In genomic region chr1:25550683-25551310, GRCh38 we compare ENCODE assay signal across 1 cellular context.
TF ChIP-seq lines count a peak whose summit lies in the region.

No MANE protein-coding gene starts in this region.

TF ChIP-seq in HepG2, 621 proteins besides CTCF, POLR2A, EP300 and RAD21 (continued from another document):
- peak; percentile 66; the same call in 1 of the 2 replicates for TF ChIP-seq AHDC1 (CRISPR knock-in tag; IDR thresholded peaks at IDR 0.05; ENCODE audit: borderline replicate concordance)
- TF ChIP-seq ZNF788 (CRISPR knock-in tag; IDR thresholded peaks at IDR 0.05; ENCODE audit: borderline replicate concordance) = peak; percentile 38; the same call in 1 of the 2 replicates
- TF ChIP-seq BCLAF1 (IDR thresholded peaks at IDR 0.05) = no peak
- TF ChIP-seq ERF (CRISPR knock-in tag; IDR thresholded peaks at IDR 0.05) = peak; percentile 38; the same call in 1 of the 2 replicates
- 0 out of 2 replicates have a peak, but pooled peaks have one; percentile 37 for TF ChIP-seq ZNF350 (CRISPR knock-in tag; IDR thresholded peaks at IDR 0.05; ENCODE audit: borderline replicate concordance, low read depth)
- TF ChIP-seq ARID2 (CRISPR knock-in tag; IDR thresholded peaks at IDR 0.05; ENCODE audit: borderline replicate concordance) = no peak
- peak; percentile 78 for TF ChIP-seq SAP130 (CRISPR knock-in tag; IDR thresholded peaks at IDR 0.05; ENCODE audit: low read depth)
- TF ChIP-seq SALL1 (CRISPR knock-in tag; IDR thresholded peaks at IDR 0.05) = peak; percentile 67
- no peak for TF ChIP-seq SOX6 (IDR thresholded peaks at IDR 0.05)
- peak; percentile 25; the same call in 1 of the 2 replicates for TF ChIP-seq SOX6 (CRISPR knock-in tag; IDR thresholded peaks at IDR 0.05)
- peak; percentile 81 for TF ChIP-seq ARID5B (CRISPR knock-in tag; IDR thresholded peaks at IDR 0.05)
- TF ChIP-seq RARA (CRISPR knock-in tag; IDR thresholded peaks at IDR 0.05) = peak; percentile 80
- TF ChIP-seq, protein P1, sequence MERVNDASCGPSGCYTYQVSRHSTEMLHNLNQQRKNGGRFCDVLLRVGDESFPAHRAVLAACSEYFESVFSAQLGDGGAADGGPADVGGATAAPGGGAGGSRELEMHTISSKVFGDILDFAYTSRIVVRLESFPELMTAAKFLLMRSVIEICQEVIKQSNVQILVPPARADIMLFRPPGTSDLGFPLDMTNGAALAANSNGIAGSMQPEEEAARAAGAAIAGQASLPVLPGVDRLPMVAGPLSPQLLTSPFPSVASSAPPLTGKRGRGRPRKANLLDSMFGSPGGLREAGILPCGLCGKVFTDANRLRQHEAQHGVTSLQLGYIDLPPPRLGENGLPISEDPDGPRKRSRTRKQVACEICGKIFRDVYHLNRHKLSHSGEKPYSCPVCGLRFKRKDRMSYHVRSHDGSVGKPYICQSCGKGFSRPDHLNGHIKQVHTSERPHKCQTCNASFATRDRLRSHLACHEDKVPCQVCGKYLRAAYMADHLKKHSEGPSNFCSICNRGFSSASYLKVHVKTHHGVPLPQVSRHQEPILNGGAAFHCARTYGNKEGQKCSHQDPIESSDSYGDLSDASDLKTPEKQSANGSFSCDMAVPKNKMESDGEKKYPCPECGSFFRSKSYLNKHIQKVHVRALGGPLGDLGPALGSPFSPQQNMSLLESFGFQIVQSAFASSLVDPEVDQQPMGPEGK (CRISPR knock-in tag; IDR thresholded peaks at IDR 0.05) = peak; percentile 27; the same call in 1 of the 2 replicates
- no peak; the same call in 1 of the 2 replicates for TF ChIP-seq MEF2D (CRISPR knock-in tag; IDR thresholded peaks at IDR 0.05)
- 0 out of 2 replicates have a peak, but pooled peaks have one; percentile 51 for TF ChIP-seq PHF21A (CRISPR knock-in tag; IDR thresholded peaks at IDR 0.05)
- peak; percentile 94 for TF ChIP-seq TEAD3 (CRISPR knock-in tag; optimal IDR thresholded peaks at IDR 0.05; ENCODE audit: borderline replicate concordance)
- TF ChIP-seq BCL3 (CRISPR knock-in tag; IDR thresholded peaks at IDR 0.05) = 0 out of 2 replicates have a peak, but pooled peaks have one; percentile 57
- peak; percentile 74 for TF ChIP-seq PHF5A (CRISPR knock-in tag; IDR thresholded peaks at IDR 0.05; ENCODE audit: low read depth, unreplicated experiment)
- TF ChIP-seq HOXA9 (CRISPR knock-in tag; IDR thresholded peaks at IDR 0.05; ENCODE audit: borderline replicate concordance) = no peak
- peak; percentile 49 for TF ChIP-seq HDAC1 (CRISPR knock-in tag; IDR thresholded peaks at IDR 0.05)
- TF ChIP-seq ZNF263 (CRISPR knock-in tag; IDR thresholded peaks at IDR 0.05) = peak; percentile 83
- 0 out of 2 replicates have a peak, but pooled peaks have one; percentile 27 for TF ChIP-seq ZNF430 (CRISPR knock-in tag; IDR thresholded peaks at IDR 0.05)
- peak; percentile 26 to 49; a peak in 3 of 4 replicates for TF ChIP-seq NR2F1 (CRISPR knock-in tag; IDR thresholded peaks at IDR 0.05)
- TF ChIP-seq THRA (CRISPR knock-in tag; IDR thresholded peaks at IDR 0.05; ENCODE audit: borderline replicate concordance) = peak; percentile 64; the same call in 1 of the 2 replicates
- peak; percentile 36; the same call in 1 of the 2 replicates for TF ChIP-seq MIER3 (CRISPR knock-in tag; IDR thresholded peaks at IDR 0.05; ENCODE audit: borderline replicate concordance)
- TF ChIP-seq ZNF30 (CRISPR knock-in tag; IDR thresholded peaks at IDR 0.05) = no peak
- 0 out of 2 replicates have a peak, but pooled peaks have one; percentile 24 for TF ChIP-seq ZMYM4 (CRISPR knock-in tag; IDR thresholded peaks at IDR 0.05)
- TF ChIP-seq GABPA (IDR thresholded peaks at IDR 0.05; ENCODE audit: low read depth, low read length) = no peak
- TF ChIP-seq GABPA (CRISPR knock-in tag; IDR thresholded peaks at IDR 0.05; ENCODE audit: low read depth) = peak; percentile 75
- 0 out of 2 replicates have a peak, but pooled peaks have one; percentile 34 for TF ChIP-seq TGIF2 (CRISPR knock-in tag; IDR thresholded peaks at IDR 0.05)
- no peak for TF ChIP-seq ELF4 (CRISPR knock-in tag; IDR thresholded peaks at IDR 0.05; ENCODE audit: borderline replicate concordance)
- TF ChIP-seq GABPB1 (CRISPR knock-in tag; IDR thresholded peaks at IDR 0.05) = peak; percentile 40; the same call in 1 of the 2 replicates
